In the genomic region with DNA sequence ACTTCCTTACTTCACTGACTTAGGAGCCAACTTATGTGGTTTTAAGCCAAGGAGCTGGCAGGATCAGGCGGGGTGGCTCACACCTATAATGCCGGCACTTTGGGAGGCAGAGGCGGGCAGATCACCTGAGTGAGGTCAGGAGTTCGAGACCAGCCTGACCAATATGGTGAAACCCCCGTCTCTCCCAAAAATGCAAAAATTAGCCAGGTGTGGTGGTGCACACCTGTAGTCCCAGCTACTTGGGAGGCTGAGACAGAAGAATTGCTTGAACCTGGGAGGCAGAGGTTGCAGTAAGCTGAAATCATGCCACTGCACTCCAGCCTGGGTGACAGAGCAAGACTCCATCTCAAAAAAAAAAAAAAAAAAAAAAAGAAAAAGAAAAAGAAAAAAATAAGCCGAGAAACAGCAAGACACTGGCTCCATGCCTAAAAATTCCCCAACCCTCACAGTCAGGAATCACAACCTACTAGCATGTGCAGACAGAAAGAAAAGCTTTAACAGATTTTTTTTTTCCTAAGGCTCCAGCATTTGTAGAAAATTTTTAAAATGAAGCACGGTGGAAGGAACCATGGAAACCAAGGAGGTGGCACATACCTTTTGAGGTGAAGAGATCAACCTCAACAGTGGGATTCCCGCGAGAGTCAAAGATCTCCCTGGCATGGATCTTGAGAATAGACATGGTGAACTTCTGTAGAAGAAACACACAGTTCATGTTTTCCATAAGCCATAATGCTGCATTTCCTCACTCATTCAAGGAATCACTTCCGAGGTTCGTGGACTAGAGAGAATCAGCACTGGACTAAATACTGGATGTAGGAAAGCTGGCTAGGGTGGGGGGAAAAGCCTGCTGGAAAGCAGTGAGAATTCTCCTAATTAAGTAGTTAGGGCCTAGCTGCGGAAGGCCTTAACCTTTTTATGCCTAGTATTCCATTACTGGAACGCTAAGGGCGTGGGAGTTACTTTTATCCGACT, we compare ENCODE assay signal across 8 cellular contexts. TPM values are rescaled to one million over a fixed set of nuclear protein-coding genes. Genes with fewer than 3 reads are reported as not detected.
DNase-seq lines count a peak whose midpoint lies in the region; ATAC-seq and TF ChIP-seq lines count a peak whose summit lies in the region.

No MANE protein-coding gene starts in this region.

- peak overlapping the region; percentile 76 to 100 (median 90) for H3K4me3 ChIP-seq in BLaER1 treated with 17β-estradiol and CSF1 and Interleukin-3, amounts not matched to agents 10 nM and 100 nM
- H3K4me3 ChIP-seq in Karpas-422 (ENCODE audit: low read length): no peak overlapping the region; the same call in 1 of the 2 replicates
- H3K4me3 ChIP-seq in mammary epithelial cell (replicated peaks in 1 of 3; ENCODE audit: insufficient read depth in 1 of 3, low read depth in 2 of 3, low read length in 3 of 3): peak overlapping the region; percentile 7 to 66 (median 55)

- peaks cover 74 to 82% (median 80%) of the 10 kb centered on the region in 10 experiments for H3K4me1 ChIP-seq in BLaER1 treated with 17β-estradiol and CSF1 and Interleukin-3, amounts not matched to agents 10 nM and 100 nM
- H3K4me1 ChIP-seq in Karpas-422 (ENCODE audit: low read length): peaks cover 42% of the 10 kb centered on the region
- H3K4me1 ChIP-seq in mammary epithelial cell (ENCODE audit: insufficient read depth, low read length): peaks cover 63% of the 10 kb centered on the region

- no peaks in the 10 kb centered on the region for H3K9me2 ChIP-seq in Karpas-422 (replicated peaks; ENCODE audit: insufficient read depth, low read length)

- no peaks in the 10 kb centered on the region for H3K27me3 Mint-ChIP-seq in naive B cell

- H3K9me3 Mint-ChIP-seq in naive B cell: no peaks in the 10 kb centered on the region

- in situ Hi-C loops in mammary epithelial cell (cut with MboI; ENCODE audit: low sequenced_read_pairs in 2 of 2): loop anchor here in 1 of 2 donors (25.0 kb wide), 1 partner anchor 113 kb away; no protein-coding TSS in a partner anchor

- H2AFZ ChIP-seq in Karpas-422 (ENCODE audit: low read length) (no peak overlapping the region), mammary epithelial cell (ENCODE audit: low read depth, low read length) (no peak overlapping the region)

- no peak for TF ChIP-seq CTCF in mammary epithelial cell (conservative IDR thresholded peaks at IDR 0.05 in 1 of 2, IDR thresholded peaks at IDR 0.05 in 1 of 2; ENCODE audit: extremely low read depth in 1 of 2, insufficient read depth in 1 of 2, low read depth in 1 of 2, low read length in 2 of 2)

- H3K27me3 ChIP-seq in BLaER1 treated with 17β-estradiol and CSF1 and Interleukin-3, amounts not matched to agents 10 nM and 100 nM: no peaks in the 10 kb centered on the region
- H3K27me3 ChIP-seq in Karpas-422 (ENCODE audit: low read length) (no peaks in the 10 kb centered on the region), mammary epithelial cell (ENCODE audit: insufficient read depth, low read length) (no peaks in the 10 kb centered on the region)

- CTCF ChIA-PET in mammary epithelial cell (lab: Charles Lee; ENCODE audit: low non-redundant PET): interaction anchor here (0.5 kb wide), 1 partner anchor 261 kb away, joined by 4 read pairs; no protein-coding TSS in a partner anchor

- peak overlapping the region in 10 of 11 experiments; percentile 68 to 100 (median 98); a peak in 20 of 22 replicates for H3K27ac ChIP-seq in BLaER1 treated with 17β-estradiol and CSF1 and Interleukin-3, amounts not matched to agents 10 nM and 100 nM
- H3K27ac ChIP-seq in Karpas-422 (ENCODE audit: low read length): 0 out of 2 replicates have a peak overlapping the region, but pooled peaks have one; percentile 87
- H3K27ac ChIP-seq in mammary epithelial cell (ENCODE audit: insufficient read depth, low read depth, low read length): peak overlapping the region; percentile 93

- peaks cover 73 to 82% (median 80%) of the 10 kb centered on the region in 11 experiments for H3K36me3 ChIP-seq in BLaER1 treated with 17β-estradiol and CSF1 and Interleukin-3, amounts not matched to agents 10 nM and 100 nM
- H3K36me3 ChIP-seq in Karpas-422 (ENCODE audit: insufficient read depth, low read length): peaks cover 79% of the 10 kb centered on the region
- H3K36me3 ChIP-seq in mammary epithelial cell (ENCODE audit: insufficient read depth, low read length): peaks cover 51% of the 10 kb centered on the region

- H3K36me3 Mint-ChIP-seq in naive B cell: peaks cover 9 to 14% of the 10 kb centered on the region in 2 donors

- 9% methylated on average over 15 of the region's 15 CpGs for WGBS in mammary epithelial cell (ENCODE audit: low coverage, missing lambda C conversion rate)

- H3K4me1 Mint-ChIP-seq in naive B cell: peaks cover 28 to 49% (median 47%) of the 10 kb centered on the region in 3 donors

- peak overlapping the region in 4 of 6 donors; percentile 18 to 94 (median 69) for H3K27ac Mint-ChIP-seq in naive B cell

- peaks cover 62% of the 10 kb centered on the region for H3K79me2 ChIP-seq in Karpas-422 (ENCODE audit: low read length)
- H3K79me2 ChIP-seq in mammary epithelial cell (ENCODE audit: insufficient read depth, low read length): peaks cover 88% of the 10 kb centered on the region

- intact Hi-C loops in mammary epithelial cell (cut with micrococcal nuclease): no loop called here

- BruUV-seq in mammary epithelial cell (replicated peaks; lab: Mats Ljungman, UMichigan): no TSS peak

- ATAC-seq in naive B cell (ENCODE audit: low read depth in 2 of 2) (no peak), GM21423 (IDR thresholded peaks at IDR 0.05; ENCODE audit: unreplicated experiment) (no peak)

- H3K9ac ChIP-seq in BLaER1 treated with 17β-estradiol and CSF1 and Interleukin-3, amounts not matched to agents 10 nM and 100 nM: peak overlapping the region; percentile 94 to 100 (median 99); a peak in 21 of 22 replicates
- H3K9ac ChIP-seq in Karpas-422 (ENCODE audit: low read length): no peak overlapping the region
- peak overlapping the region; percentile 91 for H3K9ac ChIP-seq in mammary epithelial cell (ENCODE audit: insufficient read depth, low read length)

- no peak for DNase-seq in Karpas-422
- no peak for DNase-seq in mammary epithelial cell
- no peak for DNase-seq in naive B cell
- no peak for DNase-seq in SK-N-DZ (ENCODE audit: low spot score)
- no peak for DNase-seq in GM19238 (ENCODE audit: insufficient read length, low spot score)
- DNase-seq in NOMO-1 treated with dmso at 0.1 percent for 144 hours (lab: John Stamatoyannopoulos, UW; ENCODE audit: unreplicated experiment): no peak

- dilution Hi-C loops in mammary epithelial cell (cut with HindIII; ENCODE audit: low sequenced_read_pairs): no loop called here

- H4K20me1 ChIP-seq in BLaER1 treated with 17β-estradiol and CSF1 and Interleukin-3, amounts not matched to agents 10 nM and 100 nM: peaks cover 81 to 90% (median 83%) of the 10 kb centered on the region in 11 experiments
- H4K20me1 ChIP-seq in Karpas-422 (ENCODE audit: insufficient read depth, low read depth, low read length): peaks cover 75% of the 10 kb centered on the region
- H4K20me1 ChIP-seq in mammary epithelial cell (ENCODE audit: insufficient read depth, low read length): peaks cover 28% of the 10 kb centered on the region

- H3K4me2 ChIP-seq in BLaER1 treated with 17β-estradiol and CSF1 and Interleukin-3, amounts not matched to agents 10 nM and 100 nM: peak overlapping the region; percentile 78 to 98 (median 95)
- H3K4me2 ChIP-seq in Karpas-422 (ENCODE audit: low read depth, low read length, poor library complexity, severe bottlenecking) (peak overlapping the region; percentile 71), mammary epithelial cell (ENCODE audit: insufficient read depth, low read depth, low read length) (peak overlapping the region; percentile 92)

- peak overlapping the region in 5 of 8 donors; percentile 1 to 95 (median 88) for H3K4me3 Mint-ChIP-seq in naive B cell

- H3K9me3 ChIP-seq in BLaER1 treated with 17β-estradiol and CSF1 and Interleukin-3, amounts not matched to agents 10 nM and 100 nM (replicated peaks in 1 of 11): peaks cover 0 to 4% (median 0%) of the 10 kb centered on the region in 11 experiments; a peak in 1 of 22 replicates
- no peaks in the 10 kb centered on the region for H3K9me3 ChIP-seq in Karpas-422 (ENCODE audit: low read length)
- no peaks in the 10 kb centered on the region for H3K9me3 ChIP-seq in mammary epithelial cell (replicated peaks; ENCODE audit: insufficient read depth, low read length)

RNA-seq across cellular contexts. Expression of a gene that starts 4.0 kb away (rescaled TPM):
- 1,044 and 1,347 TPM in 2 replicates for total RNA-seq in Karpas-422 (2014; rRNA removed; shearing (Covaris generic); ENCODE audit: low replicate concordance)
- 1,000 to 10,000 TPM; 1,459 to 2,190 TPM for total RNA-seq in mammary epithelial cell
- polyA plus RNA-seq in mammary epithelial cell (3,004 TPM), naive B cell (ENCODE audit: low read depth in 6 of 6) (100 to 1,000 TPM; 543 to 921 (median 629) TPM)
- polyA minus RNA-seq in mammary epithelial cell: 2,906 TPM
- polyA plus RNA-seq in SK-N-DZ (2014; cell fraction: cytosol; rRNA removed): 1,135 and 1,190 TPM in 2 replicates
- polyA plus RNA-seq in SK-N-DZ (2014; cell fraction: nucleus; rRNA removed): 497 and 567 TPM in 2 replicates

RNA-seq across cellular contexts. Expression of a gene that starts 57.1 kb away (rescaled TPM):
- total RNA-seq in Karpas-422 (2014; rRNA removed; shearing (Covaris generic); ENCODE audit: low replicate concordance): 55.2 and 79.9 TPM in 2 replicates
- 10 to 100 TPM; 20.7 to 48.4 TPM for total RNA-seq in mammary epithelial cell
- polyA plus RNA-seq in mammary epithelial cell (2.1 TPM), naive B cell (ENCODE audit: low read depth in 6 of 6) (10 to 100 TPM; 10.7 to 50.1 (median 22.3) TPM)
- 116 TPM for polyA minus RNA-seq in mammary epithelial cell
- 13.9 and 17.0 TPM in 2 replicates for polyA plus RNA-seq in SK-N-DZ (2014; cell fraction: cytosol; rRNA removed)
- polyA plus RNA-seq in SK-N-DZ (2014; cell fraction: nucleus; rRNA removed): 14.2 and 33.7 TPM in 2 replicates
